In genomic region chr1:31750858-31751638, GRCh38 we compare ENCODE assay signal across 10 cellular contexts. TPM values are rescaled to one million over a fixed set of nuclear protein-coding genes. Genes with fewer than 3 reads are reported as not detected.
DNase-seq lines count a peak whose midpoint lies in the region; ATAC-seq and TF ChIP-seq lines count a peak whose summit lies in the region.
"Had no signal": no experiment of that assay in that cellular context is flagged by ENCODE, and none has a peak within 500 bp of the region (broad histone marks: within the 10 kb centered on the region; RNA-seq: fewer than 3 reads in every experiment).

No MANE protein-coding gene starts in this region.

- TF ChIP-seq CTCF in omental fat pad (IDR thresholded peaks at IDR 0.05) = no peak

- peak overlapping the region in 6 of 7 donors; percentile 51 to 81 (median 72) for H3K4me3 Mint-ChIP-seq in CD8-positive, alpha-beta memory T cell
- peak overlapping the region; percentile 2 to 67 (median 56) for H3K4me3 Mint-ChIP-seq in IgD-negative memory B cell

- peak overlapping the region in 6 of 8 donors; percentile 13 to 90 (median 74) for H3K27ac Mint-ChIP-seq in CD8-positive, alpha-beta memory T cell
- H3K27ac Mint-ChIP-seq in IgD-negative memory B cell = peak overlapping the region in 2 of 3 donors; percentile 61 to 87

- ATAC-seq in HG03108 (IDR thresholded peaks at IDR 0.05; ENCODE audit: unreplicated experiment) = no peak
- no peak for ATAC-seq in HG03139 (IDR thresholded peaks at IDR 0.05; ENCODE audit: unreplicated experiment)
- ATAC-seq in omental fat pad (ENCODE audit: low FRiP score) = no peak

- no peaks in the 10 kb centered on the region for H3K36me3 ChIP-seq in CD8-positive, alpha-beta memory T cell (ENCODE audit: insufficient read depth, low read length)

- H3K36me3 Mint-ChIP-seq in CD8-positive, alpha-beta memory T cell = no peaks in the 10 kb centered on the region
- H3K36me3 Mint-ChIP-seq in IgD-negative memory B cell = peaks cover 3% of the 10 kb centered on the region

- H3K27me3 Mint-ChIP-seq in CD8-positive, alpha-beta memory T cell = peaks cover 0 to 3% of the 10 kb centered on the region in 2 donors
- H3K27me3 Mint-ChIP-seq in IgD-negative memory B cell = peaks cover 3% of the 10 kb centered on the region

- no peaks in the 10 kb centered on the region for H3K9me3 Mint-ChIP-seq in CD8-positive, alpha-beta memory T cell
- peaks cover 0 to 2% (median 0%) of the 10 kb centered on the region in 3 donors for H3K9me3 Mint-ChIP-seq in IgD-negative memory B cell

- no peak overlapping the region for H3K27ac ChIP-seq in CD8-positive, alpha-beta memory T cell (ENCODE audit: low read depth, low read length)
- H3K27ac ChIP-seq: hepatocyte had no signal

- peaks cover 36% of the 10 kb centered on the region for H3K4me1 ChIP-seq in CD8-positive, alpha-beta memory T cell (ENCODE audit: insufficient read depth, low read length)

- no peaks in the 10 kb centered on the region for H3K9me3 ChIP-seq in CD8-positive, alpha-beta memory T cell (ENCODE audit: low read length)

- CTCF ChIA-PET in CD8-positive, alpha-beta memory T cell (lab: Charles Lee) = interaction anchor here (1.2 to 1.9 kb wide), 3 partner anchors 9 to 12 kb away, joined by 3 to 10 read pairs (median 4); no protein-coding TSS in a partner anchor

- intact Hi-C loops in posterior vena cava (cut with DNase I) = no loop called here

- no peak overlapping the region for H3K4me3 ChIP-seq in CD8-positive, alpha-beta memory T cell (ENCODE audit: low read length)
- H3K4me3 ChIP-seq: hepatocyte had no signal

- DNase-seq in CD8-positive, alpha-beta memory T cell = peak in 4 of 5 donors; percentile 28 to 65 (median 58)
- peak; percentile 25 for DNase-seq in activated gamma-delta T cell treated with anti-CD3 and anti-CD28 coated beads, Interleukin-2, amount 50 U/mL, for 16 hours (ENCODE audit: low read depth)
- DNase-seq in myocyte (ENCODE audit: low read depth) = peak; percentile 44
- no peak for DNase-seq in omental fat pad (ENCODE audit: low spot score)
- DNase-seq in posterior vena cava (ENCODE audit: low spot score) = no peak
- DNase-seq: T-helper 9 cell had no signal

- H3K27me3 ChIP-seq in CD8-positive, alpha-beta memory T cell (ENCODE audit: insufficient read depth, low read length, poor library complexity, severe bottlenecking) = no peaks in the 10 kb centered on the region
- H3K27me3 ChIP-seq: hepatocyte had no signal

- peaks cover 47 to 53% (median 48%) of the 10 kb centered on the region in 3 donors for H3K4me1 Mint-ChIP-seq in CD8-positive, alpha-beta memory T cell
- H3K4me1 Mint-ChIP-seq in IgD-negative memory B cell = peaks cover 22 to 30% (median 27%) of the 10 kb centered on the region in 3 donors

- POLR2A ChIA-PET in CD8-positive, alpha-beta memory T cell (lab: Charles Lee) = interaction anchor here (0.6 to 1.1 kb wide), 3 partner anchors 10 to 641 kb away, joined by 3 to 4 read pairs (median 3); no protein-coding TSS in a partner anchor

RNA-seq across cellular contexts. Expression of gene ADGRB2, which starts 13.1 kb away (rescaled TPM):
- total RNA-seq in CD8-positive, alpha-beta memory T cell = under 1 TPM; 0.35 to 0.57 TPM
- 0.24 TPM for polyA plus RNA-seq in CD8-positive, alpha-beta memory T cell
- 0.97 TPM for polyA plus RNA-seq in IgD-negative memory B cell
- 15.8 and 20.2 TPM in 2 replicates for total RNA-seq in myocyte
- polyA plus RNA-seq in myocyte (2012) = 49.9 TPM
- 1 to 10 TPM in 3 of 4 donors, under 1 TPM in 1; 0.79 to 7.5 (median 3.3) TPM for total RNA-seq in omental fat pad
- total RNA-seq in posterior vena cava = 1 to 10 TPM; 3.8 to 5.3 TPM

RNA-seq across cellular contexts. Expression of gene COL16A1, which starts 47.2 kb away (rescaled TPM):
- under 1 TPM in 1 of 2 experiments, not detected in 1; 0.85 TPM for total RNA-seq in CD8-positive, alpha-beta memory T cell
- polyA plus RNA-seq in CD8-positive, alpha-beta memory T cell = not detected
- not detected for polyA plus RNA-seq in IgD-negative memory B cell
- total RNA-seq in myocyte (27.9 and 37.7 TPM in 2 replicates), omental fat pad (10 to 100 TPM; 17.4 to 69.2 (median 21.7) TPM), posterior vena cava (100 to 1,000 TPM in 1 of 2 donors, 10 to 100 TPM in 1; 93.3 to 179 TPM)
- 59.6 TPM for polyA plus RNA-seq in myocyte (2012)

Comparison
In these comparisons a context has a peak if more than half of its experiments do, and no peak if none do; other contexts are left out.
1. DNase-seq: peak in CD8-positive, alpha-beta memory T cell (4 of 5), activated gamma-delta T cell treated with anti-CD3 and anti-CD28 coated beads, Interleukin-2, amount 50 U/mL, for 16 hours (single experiment) and myocyte (single experiment); none in omental fat pad (single experiment) and posterior vena cava (single experiment).
2. RNA of gene COL16A1, which starts 47.2 kb away (total RNA-seq): 93.3 to 179 TPM in posterior vena cava, 27.9 to 37.7 TPM in myocyte and 17.4 to 69.2 TPM in omental fat pad; 0.85 TPM in CD8-positive, alpha-beta memory T cell; every median in the first group is over 4 times any median in the second.